Comparison of ENCODE assay signal across 31 cellular contexts in genomic region chr1:1023700-1024099, GRCh38. TPM values are rescaled to one million over a fixed set of nuclear protein-coding genes. Genes with fewer than 3 reads are reported as not detected.
DNase-seq lines count a peak whose midpoint lies in the region; ATAC-seq, FAIRE-seq and TF ChIP-seq lines count a peak whose summit lies in the region.
"Had no signal": no experiment of that assay in that cellular context is flagged by ENCODE, and none has a peak within 500 bp of the region (broad histone marks: within the 10 kb centered on the region; RNA-seq: fewer than 3 reads in every experiment).

No MANE protein-coding gene starts in this region.

- peak overlapping the region; percentile 46 for H3K4me3 Mint-ChIP-seq in neural progenitor cell
- H3K4me3 Mint-ChIP-seq: activated CD8-positive, alpha-beta memory T cell treated with anti-CD3 and anti-CD28 coated beads, Interleukin-2, amount 10 ng/mL, durations not matched to agents 7 days and 5 days; activated naive CD8-positive, alpha-beta T cell; activated T-helper 1 cell treated with anti-CD3 and anti-CD28 coated beads, Interleukin-12 subunit alpha, Interleukin-12 subunit beta, Interleukin-2, Interleukin-4 antibody, amounts not matched to agents 30 ng/mL and 10 ng/mL and 1 ng/mL, durations not matched to agents 14 hours and 24 hours and 36 hours; CD8-positive, alpha-beta T cell; memory B cell; stimulated activated memory B cell treated with anti-CD40 and anti-IgM and Interleukin-4, amounts not matched to agents 10 μg/mL and 1 μg/mL and 100 μg/mL, for 72 hours; T-helper 1 cell treated with Interleukin-12 subunit alpha and Interleukin-12 subunit beta and Interleukin-4 antibody, amounts not matched to agents 30 μg/mL and 1 μg/mL, for 36 hours had no signal

- H2AFZ ChIP-seq in H1 (ENCODE audit: low read length) (no peak overlapping the region), neural progenitor cell (replicated peaks) (no peak overlapping the region)

- H3K27me3 ChIP-seq in H1 (replicated peaks in 1 of 4; ENCODE audit: control insufficient read depth in 3 of 4, extremely low read depth in 1 of 4, insufficient read depth in 3 of 4, low read length in 3 of 4) = no peaks in the 10 kb centered on the region
- no peaks in the 10 kb centered on the region for H3K27me3 ChIP-seq in neural progenitor cell
- H3K27me3 ChIP-seq: MG63, transverse colon had no signal

- H3K56ac ChIP-seq in H1 (replicated peaks; ENCODE audit: insufficient read length, low read depth, low read length) = no peak overlapping the region

- H2AK5ac ChIP-seq in H1 (ENCODE audit: low read depth, low read length) = peak overlapping the region; percentile 99

- H3K4me1 ChIP-seq in ES-I3 (ENCODE audit: insufficient read depth, low read length) (peaks cover 46% of the 10 kb centered on the region), H1 (replicated peaks in 1 of 4; ENCODE audit: control insufficient read depth in 3 of 4, insufficient read depth in 4 of 4, low read length in 3 of 4) (peaks cover 2 to 57% (median 38%) of the 10 kb centered on the region in 4 experiments), neural progenitor cell (peaks cover 34% of the 10 kb centered on the region)

- TF ChIP-seq RAD21 in H1 (IDR thresholded peaks at IDR 0.05 in 1 of 2, conservative IDR thresholded peaks at IDR 0.05 in 1 of 2; ENCODE audit: low read depth in 2 of 2, low read length in 2 of 2) = no peak

- H3K9ac ChIP-seq in ES-I3 (ENCODE audit: low read depth, low read length) (0 out of 2 replicates have a peak overlapping the region, but pooled peaks have one; percentile 28), H1 (replicated peaks in 1 of 4; ENCODE audit: extremely low read depth in 1 of 4, low read depth in 3 of 4, low read length in 3 of 4) (no peak overlapping the region), neural progenitor cell (no peak overlapping the region)

- POLR2A ChIA-PET in H1 (lab: Charles Lee; ENCODE audit: partially characterized antibody) = interaction anchor here (1.0 to 14.9 kb wide), 9 partner anchors 8 to 41 kb away, joined by 3 to 245 read pairs (median 6); partner anchors contain the start of genes HES4 and ISG15

- H3K4me3 ChIP-seq in H1 (ENCODE audit: extremely low read depth in 1 of 4, insufficient read depth in 2 of 4, low read depth in 3 of 4, low read length in 4 of 4) (no peak overlapping the region), neural progenitor cell (no peak overlapping the region)
- H3K4me3 ChIP-seq: MG63, transverse colon had no signal

- H3K4me2 ChIP-seq in H1 (ENCODE audit: insufficient read depth in 1 of 2, low read depth in 2 of 2, low read length in 2 of 2) (peak overlapping the region in 1 of 2 experiments; percentile 13; a peak in 1 of 4 replicates), neural progenitor cell (no peak overlapping the region)

- FAIRE-seq in H1 (lab: Jason Lieb, UNC) = no peak
- FAIRE-seq: islet of Langerhans had no signal

- peak overlapping the region; percentile 96; the same call in 1 of the 2 replicates for H2BK5ac ChIP-seq in H1 (ENCODE audit: low read depth, low read length)

- ATAC-seq in GM18868 (IDR thresholded peaks at IDR 0.05; ENCODE audit: unreplicated experiment) = no peak
- ATAC-seq: activated CD8-positive, alpha-beta memory T cell treated with anti-CD3 and anti-CD28 coated beads, Interleukin-2, amount 10 ng/mL, durations not matched to agents 7 days and 5 days; CD8-positive, alpha-beta T cell; naive thymus-derived CD4-positive, alpha-beta T cell; stimulated activated memory B cell treated with anti-CD40 and anti-IgM and Interleukin-4, amounts not matched to agents 10 μg/mL and 1 μg/mL and 100 μg/mL, for 72 hours had no signal

- peaks cover 10% of the 10 kb centered on the region for H3K27me3 Mint-ChIP-seq in neural progenitor cell (ENCODE audit: insufficient read depth, low read depth)
- H3K27me3 Mint-ChIP-seq: activated naive CD8-positive, alpha-beta T cell; brain had no signal

- no peak for TF ChIP-seq POLR2A in H1 (IDR thresholded peaks at IDR 0.05; ENCODE audit: control extremely low read depth in 1 of 2, low read depth in 2 of 2, low read length in 2 of 2)

- H4K20me1 ChIP-seq in H1 (replicated peaks in 1 of 2; ENCODE audit: control insufficient read depth in 1 of 2, insufficient read depth in 2 of 2, low read length in 2 of 2) = peaks cover 6 to 19% of the 10 kb centered on the region in 2 experiments
- H4K20me1 ChIP-seq in neural progenitor cell (ENCODE audit: low read depth) = peaks cover 67% of the 10 kb centered on the region

- TF ChIP-seq CTCF in H1 (IDR thresholded peaks at IDR 0.05; ENCODE audit: control extremely low read depth in 1 of 3, insufficient read depth in 1 of 3, low read depth in 1 of 3, low read length in 3 of 3) (no peak), neural progenitor cell (IDR thresholded peaks at IDR 0.05) (no peak)

- H3K18ac ChIP-seq in H1 (ENCODE audit: extremely low read depth, low read length) = no peak overlapping the region

- peaks cover 0 to 13% of the 10 kb centered on the region in 2 experiments; a peak in 1 of 4 replicates for H3K79me2 ChIP-seq in H1 (ENCODE audit: control insufficient read depth in 1 of 2, insufficient read depth in 2 of 2, low read length in 2 of 2)
- H3K79me2 ChIP-seq in neural progenitor cell (ENCODE audit: low read depth) = peaks cover 39% of the 10 kb centered on the region

- H3K27ac ChIP-seq in H1 (ENCODE audit: low read depth, low read length) (peak overlapping the region; percentile 20; the same call in 1 of the 2 replicates), neural progenitor cell (no peak overlapping the region)
- H3K27ac ChIP-seq: transverse colon had no signal

- H2BK120ac ChIP-seq in H1 (replicated peaks; ENCODE audit: low read depth, low read length) = no peak overlapping the region

- CTCF ChIA-PET in H1 (lab: Charles Lee; ENCODE audit: partially characterized antibody) = interaction anchor here (0.8 to 4.2 kb wide), 8 partner anchors 9 to 81 kb away, joined by 3 to 20 read pairs (median 8); partner anchors contain the start of gene ISG15

- peaks cover 8% of the 10 kb centered on the region; the same call in 1 of the 2 replicates for H3K23me2 ChIP-seq in H1 (ENCODE audit: low read depth, low read length)

- H3K36me3 Mint-ChIP-seq in neural progenitor cell = peaks cover 1% of the 10 kb centered on the region
- H3K36me3 Mint-ChIP-seq: activated CD8-positive, alpha-beta memory T cell treated with anti-CD3 and anti-CD28 coated beads, Interleukin-2, amount 10 ng/mL, durations not matched to agents 7 days and 5 days; activated naive CD8-positive, alpha-beta T cell; brain; CD8-positive, alpha-beta T cell; memory B cell; naive thymus-derived CD4-positive, alpha-beta T cell; stimulated activated memory B cell treated with anti-CD40 and anti-IgM and Interleukin-4, amounts not matched to agents 10 μg/mL and 1 μg/mL and 100 μg/mL, for 72 hours had no signal

- DNase-seq in NCI-H69 (lab: John Stamatoyannopoulos, UW) (peak; percentile 29), H1 (ENCODE audit: low read depth in 1 of 2, low spot score in 2 of 2) (no peak), neural progenitor cell (ENCODE audit: low spot score) (no peak), NCI-H146 treated with DMSO at 0.1 percent for 48 hours (lab: John Stamatoyannopoulos, UW; ENCODE audit: unreplicated experiment) (no peak), retina (no peak)
- DNase-seq in effector CD8-positive, alpha-beta T cell (lab: John Stamatoyannopoulos, UW) = no peak
- DNase-seq: activated CD4-positive, alpha-beta T cell treated with anti-CD3 and anti-CD28 coated beads for 48 hours; activated CD8-positive, alpha-beta memory T cell treated with anti-CD3 and anti-CD28 coated beads, Interleukin-2, amount 10 ng/mL, durations not matched to agents 7 days and 5 days; CD8-positive, alpha-beta T cell; cortex of kidney; DMS79 treated with DMSO at 0.1 percent for 48 hours; hippocampal formation; MG63; NCI-H1436; NCI-H524 treated with DMSO at 0.1 percent for 48 hours; stimulated activated CD4-positive, alpha-beta T cell treated with anti-CD3 and anti-CD28 coated beads, Interleukin-1b, Interleukin-23, amount 100 ng/mL, for 48 hours; transverse colon had no signal

- peaks cover 16% of the 10 kb centered on the region for H3K79me1 ChIP-seq in H1 (ENCODE audit: low read depth, low read length)

- H3K36me3 ChIP-seq in ES-I3 (ENCODE audit: insufficient read depth, low read length) = no peaks in the 10 kb centered on the region
- H3K36me3 ChIP-seq in H1 (ENCODE audit: control insufficient read depth in 2 of 4, insufficient read depth in 4 of 4, low read length in 3 of 4) = peaks cover 0 to 24% (median 5%) of the 10 kb centered on the region in 4 experiments; a peak in 4 of 8 replicates
- no peaks in the 10 kb centered on the region for H3K36me3 ChIP-seq in neural progenitor cell
- H3K36me3 ChIP-seq: transverse colon had no signal

- H3K9me3 ChIP-seq in ES-I3 (ENCODE audit: control insufficient read depth, insufficient read depth, low read length) (no peaks in the 10 kb centered on the region), H1 (ENCODE audit: insufficient read depth in 2 of 2, low read depth in 1 of 2, low read length in 1 of 2) (no peaks in the 10 kb centered on the region), neural progenitor cell (ENCODE audit: low read depth) (no peaks in the 10 kb centered on the region)
- H3K9me3 ChIP-seq: MG63, transverse colon had no signal

- 82% methylated on average over 13 of the region's 13 CpGs; no CpG with 5 or more reads in 1 of the 2 experiments for WGBS in H1 (ENCODE audit: extremely low coverage in 1 of 2, insufficient coverage in 1 of 2, insufficient read length in 1 of 2, insufficient replicate concordance in 2 of 2, low coverage in 1 of 2, low lambda C conversion rate in 2 of 2, missing lambda C conversion rate in 1 of 2), 2 experiments

- H3K4ac ChIP-seq in H1 (replicated peaks; ENCODE audit: insufficient read length, low read depth, low read length) = no peak overlapping the region

- H4K8ac ChIP-seq in H1 (ENCODE audit: extremely low read depth, insufficient read depth, low read length) = 0 out of 2 replicates have a peak overlapping the region, but pooled peaks have one; percentile 51

- peaks cover 21% of the 10 kb centered on the region for H3K4me1 Mint-ChIP-seq in neural progenitor cell

- H3K23ac ChIP-seq in H1 (ENCODE audit: insufficient read length) = no peak overlapping the region

- H4K5ac ChIP-seq in H1 (ENCODE audit: insufficient read length, low read depth, low read length) = no peak overlapping the region

- peak overlapping the region; percentile 99; the same call in 1 of the 2 replicates for H2BK12ac ChIP-seq in H1 (ENCODE audit: low read depth, low read length)

- H3K27ac Mint-ChIP-seq in neural progenitor cell = no peak overlapping the region
- H3K27ac Mint-ChIP-seq: activated CD8-positive, alpha-beta memory T cell treated with anti-CD3 and anti-CD28 coated beads, Interleukin-2, amount 10 ng/mL, durations not matched to agents 7 days and 5 days; activated naive CD8-positive, alpha-beta T cell; activated T-helper 1 cell treated with anti-CD3 and anti-CD28 coated beads, Interleukin-12 subunit alpha, Interleukin-12 subunit beta, Interleukin-2, Interleukin-4 antibody, amounts not matched to agents 30 ng/mL and 10 ng/mL and 1 ng/mL, durations not matched to agents 14 hours and 24 hours and 36 hours; CD8-positive, alpha-beta T cell; memory B cell; naive thymus-derived CD4-positive, alpha-beta T cell; stimulated activated memory B cell treated with anti-CD40 and anti-IgM and Interleukin-4, amounts not matched to agents 10 μg/mL and 1 μg/mL and 100 μg/mL, for 72 hours; T-helper 1 cell treated with Interleukin-12 subunit alpha and Interleukin-12 subunit beta and Interleukin-4 antibody, amounts not matched to agents 30 μg/mL and 1 μg/mL, for 36 hours had no signal

- peaks cover 10% of the 10 kb centered on the region for H3F3A ChIP-seq in neural progenitor cell (ENCODE audit: low read depth)

- H4K91ac ChIP-seq in H1 (replicated peaks; ENCODE audit: insufficient read length, low read length) = peak overlapping the region; percentile 98

- H3K14ac ChIP-seq in H1 (ENCODE audit: insufficient read length) = no peak overlapping the region

- H2BK20ac ChIP-seq in H1 (ENCODE audit: low read length) = 0 out of 2 replicates have a peak overlapping the region, but pooled peaks have one; percentile 1

- no peaks in the 10 kb centered on the region for H3K9me3 Mint-ChIP-seq in neural progenitor cell
- H3K9me3 Mint-ChIP-seq: activated T-helper 1 cell treated with anti-CD3 and anti-CD28 coated beads, Interleukin-12 subunit alpha, Interleukin-12 subunit beta, Interleukin-2, Interleukin-4 antibody, amounts not matched to agents 30 ng/mL and 10 ng/mL and 1 ng/mL, durations not matched to agents 14 hours and 24 hours and 36 hours; brain; CD8-positive, alpha-beta T cell; memory B cell; naive thymus-derived CD4-positive, alpha-beta T cell; stimulated activated memory B cell treated with anti-CD40 and anti-IgM and Interleukin-4, amounts not matched to agents 10 μg/mL and 1 μg/mL and 100 μg/mL, for 72 hours; T-helper 1 cell treated with Interleukin-12 subunit alpha and Interleukin-12 subunit beta and Interleukin-4 antibody, amounts not matched to agents 30 μg/mL and 1 μg/mL, for 36 hours had no signal

- no peak overlapping the region for H2BK15ac ChIP-seq in H1 (ENCODE audit: low read length)

- TF ChIP-seq EP300 in H1 (IDR thresholded peaks at IDR 0.05; ENCODE audit: borderline replicate concordance in 1 of 2, low read depth in 2 of 2, low read length in 2 of 2) = no peak

RNA-seq across cellular contexts. Expression of gene AGRN, which starts 3.8 kb away (rescaled TPM):
- 155 and 162 TPM in 2 replicates for total RNA-seq in H1 (2021; fragmentation: NEBNext Ultra II Directional; extraction: Animal tissue kit (Norgen Biotek cat#: 25700))
- polyA plus RNA-seq in H1 (2011; rRNA removed) = 52.3 and 104 TPM in 2 replicates
- 82.7 TPM for polyA plus RNA-seq in H1 (2011; cell fraction: cytosol; rRNA removed)
- 556 TPM for polyA plus RNA-seq in H1 (2011; cell fraction: nucleus; rRNA removed)
- polyA plus RNA-seq in H1 (2012, experiment 1 of 2) = 93.3 to 153 TPM (median 143 TPM) in 4 replicates
- polyA plus RNA-seq in H1 (2012, experiment 2 of 2) = 95.8 TPM
- 113 TPM for polyA plus RNA-seq in H1 (2013, experiment 1 of 2)
- polyA plus RNA-seq in H1 (2013, experiment 2 of 2) = 84.3 TPM
- 35.4 and 47.0 TPM in 2 replicates for polyA minus RNA-seq in H1 (2011; rRNA and poly(A)+ RNA removed)
- 94.9 TPM for polyA minus RNA-seq in H1 (2011; cell fraction: cytosol; rRNA and poly(A)+ RNA removed)
- 130 TPM for polyA minus RNA-seq in H1 (2011; cell fraction: nucleus; rRNA and poly(A)+ RNA removed)
- 34.1 and 142 TPM in 2 replicates for total RNA-seq in neural progenitor cell (ENCODE audit: low replicate concordance)

RNA-seq across cellular contexts. Expression of gene ISG15, which starts 10.4 kb away (rescaled TPM):
- total RNA-seq in H1 (2021; fragmentation: NEBNext Ultra II Directional; extraction: Animal tissue kit (Norgen Biotek cat#: 25700)) = 27.7 and 29.3 TPM in 2 replicates
- 121 and 123 TPM in 2 replicates for polyA plus RNA-seq in H1 (2011; rRNA removed)
- 83.6 TPM for polyA plus RNA-seq in H1 (2011; cell fraction: cytosol; rRNA removed)
- 56.0 TPM for polyA plus RNA-seq in H1 (2011; cell fraction: nucleus; rRNA removed)
- polyA plus RNA-seq in H1 (2012, experiment 1 of 2) = 15.3 to 54.0 TPM (median 48.7 TPM) in 4 replicates
- 32.5 TPM for polyA plus RNA-seq in H1 (2012, experiment 2 of 2)
- 35.2 TPM for polyA plus RNA-seq in H1 (2013, experiment 1 of 2)
- polyA plus RNA-seq in H1 (2013, experiment 2 of 2) = 36.8 TPM
- polyA minus RNA-seq in H1 (2011; rRNA and poly(A)+ RNA removed) = 6.5 and 11.0 TPM in 2 replicates
- polyA minus RNA-seq in H1 (2011; cell fraction: cytosol; rRNA and poly(A)+ RNA removed) = 18.9 TPM
- 13.1 TPM for polyA minus RNA-seq in H1 (2011; cell fraction: nucleus; rRNA and poly(A)+ RNA removed)
- total RNA-seq in neural progenitor cell (ENCODE audit: low replicate concordance) = 22.4 and 33.6 TPM in 2 replicates

RNA-seq across cellular contexts. Expression of gene HES4, which starts 23.8 kb away (rescaled TPM):
- 1.2 and 2.8 TPM in 2 replicates for total RNA-seq in H1 (2021; fragmentation: NEBNext Ultra II Directional; extraction: Animal tissue kit (Norgen Biotek cat#: 25700))
- polyA plus RNA-seq in H1 (2011; rRNA removed) = 3.5 and 12.8 TPM in 2 replicates
- polyA plus RNA-seq in H1 (2011; cell fraction: cytosol; rRNA removed) = 8.3 TPM
- 14.5 TPM for polyA plus RNA-seq in H1 (2011; cell fraction: nucleus; rRNA removed)
- polyA plus RNA-seq in H1 (2012, experiment 1 of 2) = 1.1 to 1.7 TPM (median 1.3 TPM) in 3 of 4 replicates, not detected in the other
- 0.43 TPM for polyA plus RNA-seq in H1 (2012, experiment 2 of 2)
- polyA plus RNA-seq in H1 (2013, experiment 1 of 2) = 3.8 TPM
- polyA plus RNA-seq in H1 (2013, experiment 2 of 2) = 3.2 TPM
- polyA minus RNA-seq in H1 (2011; rRNA and poly(A)+ RNA removed) = not detected in 2 replicates
- 4.5 TPM for polyA minus RNA-seq in H1 (2011; cell fraction: cytosol; rRNA and poly(A)+ RNA removed)
- polyA minus RNA-seq in H1 (2011; cell fraction: nucleus; rRNA and poly(A)+ RNA removed) = 3.4 TPM
- 7.6 and 35.7 TPM in 2 replicates for total RNA-seq in neural progenitor cell (ENCODE audit: low replicate concordance)

RNA-seq across cellular contexts. Expression of gene PERM1, which starts 41.8 kb away (rescaled TPM):
- total RNA-seq in H1 (2021; fragmentation: NEBNext Ultra II Directional; extraction: Animal tissue kit (Norgen Biotek cat#: 25700)) = not detected in 2 replicates
- polyA plus RNA-seq in H1 (2011; rRNA removed) = not detected in 2 replicates
- not detected for polyA plus RNA-seq in H1 (2011; cell fraction: cytosol; rRNA removed)
- polyA plus RNA-seq in H1 (2011; cell fraction: nucleus; rRNA removed) = not detected
- 0.30 to 0.90 TPM (median 0.58 TPM) in 4 replicates for polyA plus RNA-seq in H1 (2012, experiment 1 of 2)
- polyA plus RNA-seq in H1 (2012, experiment 2 of 2) = 0.20 TPM
- polyA plus RNA-seq in H1 (2013, experiment 1 of 2) = not detected
- not detected for polyA plus RNA-seq in H1 (2013, experiment 2 of 2)
- not detected in 2 replicates for polyA minus RNA-seq in H1 (2011; rRNA and poly(A)+ RNA removed)
- polyA minus RNA-seq in H1 (2011; cell fraction: cytosol; rRNA and poly(A)+ RNA removed) = not detected
- polyA minus RNA-seq in H1 (2011; cell fraction: nucleus; rRNA and poly(A)+ RNA removed) = not detected
- not detected in 2 replicates for total RNA-seq in neural progenitor cell (ENCODE audit: low replicate concordance)
- total RNA-seq: activated CD8-positive, alpha-beta memory T cell treated with anti-CD3 and anti-CD28 coated beads, Interleukin-2, amount 10 ng/mL, durations not matched to agents 7 days and 5 days; activated T-helper 1 cell treated with anti-CD3 and anti-CD28 coated beads, Interleukin-12 subunit alpha, Interleukin-12 subunit beta, Interleukin-2, Interleukin-4 antibody, amounts not matched to agents 30 ng/mL and 10 ng/mL and 1 ng/mL, durations not matched to agents 14 hours and 24 hours and 36 hours; naive thymus-derived CD4-positive, alpha-beta T cell had no signal
- polyA plus RNA-seq: naive thymus-derived CD4-positive, alpha-beta T cell had no signal

RNA-seq across cellular contexts. Expression of gene RNF223, which starts 50.4 kb away (rescaled TPM):
- total RNA-seq in H1 (2021; fragmentation: NEBNext Ultra II Directional; extraction: Animal tissue kit (Norgen Biotek cat#: 25700)) = not detected in 2 replicates
- polyA plus RNA-seq in H1 (2011; rRNA removed) = not detected in 2 replicates
- polyA plus RNA-seq in H1 (2011; cell fraction: cytosol; rRNA removed) = not detected
- not detected for polyA plus RNA-seq in H1 (2011; cell fraction: nucleus; rRNA removed)
- not detected in 4 replicates for polyA plus RNA-seq in H1 (2012, experiment 1 of 2)
- polyA plus RNA-seq in H1 (2012, experiment 2 of 2) = not detected
- 0.02 TPM for polyA plus RNA-seq in H1 (2013, experiment 1 of 2)
- polyA plus RNA-seq in H1 (2013, experiment 2 of 2) = not detected
- polyA minus RNA-seq in H1 (2011; rRNA and poly(A)+ RNA removed) = not detected in 2 replicates
- not detected for polyA minus RNA-seq in H1 (2011; cell fraction: cytosol; rRNA and poly(A)+ RNA removed)
- polyA minus RNA-seq in H1 (2011; cell fraction: nucleus; rRNA and poly(A)+ RNA removed) = 0.40 TPM
- not detected in 2 replicates for total RNA-seq in neural progenitor cell (ENCODE audit: low replicate concordance)
- total RNA-seq: activated CD8-positive, alpha-beta memory T cell treated with anti-CD3 and anti-CD28 coated beads, Interleukin-2, amount 10 ng/mL, durations not matched to agents 7 days and 5 days; CD8-positive, alpha-beta T cell; fibroblast of villous mesenchyme; H4; posterior vena cava; skeletal muscle tissue had no signal
- polyA plus RNA-seq: naive thymus-derived CD4-positive, alpha-beta T cell had no signal
